Comparison of ENCODE assay signal across 1 cellular context in genomic region chr2:210461401-210461800, GRCh38.
TF ChIP-seq lines count a peak whose summit lies in the region.

No MANE protein-coding gene starts in this region.

TF ChIP-seq in GM12878, 131 proteins besides CTCF, POLR2A, EP300 and RAD21 (continued from another document and continues in another):
- no peak for TF ChIP-seq ZBTB40 (IDR thresholded peaks at IDR 0.05; ENCODE audit: borderline replicate concordance)
- TF ChIP-seq REST (IDR thresholded peaks at IDR 0.05; ENCODE audit: low read depth, low read length): no peak
- no peak for TF ChIP-seq RAD51 (IDR thresholded peaks at IDR 0.05)
- no peak for TF ChIP-seq JUNB (IDR thresholded peaks at IDR 0.05)
- no peak for TF ChIP-seq SMC3 (IDR thresholded peaks at IDR 0.05; ENCODE audit: borderline replicate concordance, low read length)
- TF ChIP-seq SRF (IDR thresholded peaks at IDR 0.05; ENCODE audit: low read depth in 2 of 2, low read length in 2 of 2): no peak
- TF ChIP-seq BHLHE40 (IDR thresholded peaks at IDR 0.05; ENCODE audit: borderline replicate concordance in 1 of 2, low read depth in 2 of 2, low read length in 1 of 2): 0 out of 4 replicates have a peak, but pooled peaks of 1 of the 2 experiments have one; percentile 12
- TF ChIP-seq IKZF2 (IDR thresholded peaks at IDR 0.05): peak in 1 of 2 experiments; percentile 26; a peak in 2 of 4 replicates
- TF ChIP-seq GATAD2B (conservative IDR thresholded peaks at IDR 0.05; ENCODE audit: low read depth): no peak
- peak; percentile 29; the same call in 1 of the 2 replicates for TF ChIP-seq BCL11A (IDR thresholded peaks at IDR 0.05; ENCODE audit: low read depth, low read length)
- TF ChIP-seq FOS (IDR thresholded peaks at IDR 0.05; ENCODE audit: borderline replicate concordance, extremely low read depth, insufficient read length): no peak
- TF ChIP-seq ZBTB33 (IDR thresholded peaks at IDR 0.05): no peak
- TF ChIP-seq NR2C1 (IDR thresholded peaks at IDR 0.05): no peak
- TF ChIP-seq BCL3 (IDR thresholded peaks at IDR 0.05; ENCODE audit: borderline replicate concordance, insufficient read depth, low read depth, low read length, poor library complexity, severe bottlenecking): no peak
- TF ChIP-seq TCF12 (IDR thresholded peaks at IDR 0.05; ENCODE audit: low read depth, low read length): no peak
- TF ChIP-seq MTA3 (IDR thresholded peaks at IDR 0.05; ENCODE audit: borderline replicate concordance, low read length): no peak
- no peak for TF ChIP-seq ASH2L (IDR thresholded peaks at IDR 0.05; ENCODE audit: borderline replicate concordance, low read depth)
- no peak for TF ChIP-seq POLR2AphosphoS2 (IDR thresholded peaks at IDR 0.05; ENCODE audit: low read depth, low read length)
- no peak for TF ChIP-seq KAT2A (conservative IDR thresholded peaks at IDR 0.05; ENCODE audit: control insufficient read depth, low read depth, low read length)
- TF ChIP-seq LARP7 (IDR thresholded peaks at IDR 0.05): no peak
- TF ChIP-seq ATF7 (IDR thresholded peaks at IDR 0.05; ENCODE audit: low read depth): peak; percentile 92
- no peak for TF ChIP-seq SMAD5 (IDR thresholded peaks at IDR 0.05; ENCODE audit: low read depth)
- TF ChIP-seq DPF2 (IDR thresholded peaks at IDR 0.05): no peak
- TF ChIP-seq BMI1 (IDR thresholded peaks at IDR 0.05; ENCODE audit: borderline replicate concordance): peak; percentile 38; the same call in 1 of the 2 replicates
- no peak for TF ChIP-seq ZZZ3 (IDR thresholded peaks at IDR 0.05; ENCODE audit: control insufficient read depth, insufficient read length, low read depth)
- peak; percentile 98 for TF ChIP-seq MTA2 (IDR thresholded peaks at IDR 0.05; ENCODE audit: low read depth)
- no peak for TF ChIP-seq WRNIP1 (IDR thresholded peaks at IDR 0.05; ENCODE audit: borderline replicate concordance, low read depth, low read length)
- no peak for TF ChIP-seq USF2 (IDR thresholded peaks at IDR 0.05; ENCODE audit: borderline replicate concordance, low read depth, low read length)
- TF ChIP-seq SREBF1 (IDR thresholded peaks at IDR 0.05; ENCODE audit: low read length): no peak
- TF ChIP-seq IKZF1 (conservative IDR thresholded peaks at IDR 0.05): peak; percentile 27; the same call in 1 of the 2 replicates
- TF ChIP-seq PBX3 (IDR thresholded peaks at IDR 0.05; ENCODE audit: insufficient replicate concordance, low read depth, low read length): no peak
- TF ChIP-seq GABPA (IDR thresholded peaks at IDR 0.05; ENCODE audit: low read depth): no peak
- no peak for TF ChIP-seq CBX3 (IDR thresholded peaks at IDR 0.05; ENCODE audit: borderline replicate concordance, low read depth)
- TF ChIP-seq NRF1 (conservative IDR thresholded peaks at IDR 0.05; ENCODE audit: low read depth, low read length): no peak
- peak; percentile 30; the same call in 1 of the 2 replicates for TF ChIP-seq RELB (IDR thresholded peaks at IDR 0.05; ENCODE audit: low read depth)
- no peak for TF ChIP-seq CREM (IDR thresholded peaks at IDR 0.05; ENCODE audit: low read depth)
- TF ChIP-seq ZNF687 (IDR thresholded peaks at IDR 0.05): no peak
- peak; percentile 94 for TF ChIP-seq ZNF384 (IDR thresholded peaks at IDR 0.05; ENCODE audit: borderline replicate concordance, low read depth, low read length)
- no peak for TF ChIP-seq PAX8 (IDR thresholded peaks at IDR 0.05)
- no peak for TF ChIP-seq IRF5 (IDR thresholded peaks at IDR 0.05; ENCODE audit: borderline replicate concordance)
- peak; percentile 14; the same call in 1 of the 2 replicates for TF ChIP-seq ZNF24 (IDR thresholded peaks at IDR 0.05)
- no peak for TF ChIP-seq RCOR1 (conservative IDR thresholded peaks at IDR 0.05; ENCODE audit: low read depth, low read length)
- no peak for TF ChIP-seq CBFB (IDR thresholded peaks at IDR 0.05; ENCODE audit: low read depth)
